7 cellular contexts compared by ENCODE assay signal in genomic region chr7:17075601-17076000, GRCh38.
"Had no signal": no experiment of that assay in that cellular context is flagged by ENCODE, and none has a peak within 500 bp of the region (broad histone marks: within the 10 kb centered on the region; RNA-seq: fewer than 3 reads in every experiment).

No MANE protein-coding gene starts in this region.

- ATAC-seq: HepG2, K562 had no signal

- H3K4me3 ChIP-seq: K562 had no signal

- DNase-seq: GOT3, H9, HCEC 1CT, KG1 had no signal

- H3K27ac ChIP-seq: HL-60 had no signal
